8 cellular contexts compared by ENCODE assay signal in genomic region chr1:204565617-204566582, GRCh38. TPM values are rescaled to one million over a fixed set of nuclear protein-coding genes. Genes with fewer than 3 reads are reported as not detected.
DNase-seq lines count a peak whose midpoint lies in the region; ATAC-seq and TF ChIP-seq lines count a peak whose summit lies in the region.

No MANE protein-coding gene starts in this region.

- peak; percentile 53 for ATAC-seq in GM18870 (IDR thresholded peaks at IDR 0.05; ENCODE audit: unreplicated experiment)

- CTCF ChIA-PET in activated naive CD4-positive, alpha-beta T cell treated with anti-CD3 and anti-CD28 coated beads, Interleukin-2, amount 10 ng/mL, durations not matched to agents 7 days and 5 days (lab: Charles Lee), result interaction anchor here (0.7 to 7.3 kb wide), 37 partner anchors 8 to 376 kb away, joined by 3 to 148 read pairs (median 5); partner anchors contain the start of genes MDM4 and PIK3C2B

- no peaks in the 10 kb centered on the region for H3K36me3 ChIP-seq in prostate gland

- WGBS in prostate gland, result 20% methylated on average over 13 of the region's 13 CpGs

- H3K27ac Mint-ChIP-seq in activated naive CD4-positive, alpha-beta T cell treated with anti-CD3 and anti-CD28 coated beads, Interleukin-2, amount 10 ng/mL, durations not matched to agents 7 days and 5 days, result peak overlapping the region; percentile 89

- H3K27me3 ChIP-seq in prostate gland (replicated peaks; ENCODE audit: insufficient read depth), result no peaks in the 10 kb centered on the region

- H3K4me1 Mint-ChIP-seq in activated naive CD4-positive, alpha-beta T cell treated with anti-CD3 and anti-CD28 coated beads, Interleukin-2, amount 10 ng/mL, durations not matched to agents 7 days and 5 days, result peaks cover 75% of the 10 kb centered on the region

- no peaks in the 10 kb centered on the region for H3K4me1 ChIP-seq in prostate gland (replicated peaks)

- DNase-seq in AG08395 (ENCODE audit: low spot score) (peak; percentile 93), MV-4-11 (lab: John Stamatoyannopoulos, UW) (peak; percentile 52), SHP77 treated with DMSO at 0.1 percent for 48 hours (lab: John Stamatoyannopoulos, UW) (peak; percentile 78), glomerular endothelial cell (ENCODE audit: extremely low read depth, low read depth, low spot score) (peak; percentile 44), prostate gland (ENCODE audit: low spot score) (peak; percentile 39), GOT3 (lab: John Stamatoyannopoulos, UW) (no peak)
- peak; percentile 73 for DNase-seq in activated naive CD4-positive, alpha-beta T cell treated with anti-CD3 and anti-CD28 coated beads, Interleukin-2, amount 10 ng/mL, durations not matched to agents 7 days and 5 days

- H3K9me3 Mint-ChIP-seq in activated naive CD4-positive, alpha-beta T cell treated with anti-CD3 and anti-CD28 coated beads, Interleukin-2, amount 10 ng/mL, durations not matched to agents 7 days and 5 days, result no peaks in the 10 kb centered on the region

- no peaks in the 10 kb centered on the region for H3K9me3 ChIP-seq in prostate gland

- TF ChIP-seq CTCF in prostate gland (IDR thresholded peaks at IDR 0.05), result peak in 3 of 4 experiments; percentile 59 to 71 (median 63)

- peaks cover 45% of the 10 kb centered on the region for H3K36me3 Mint-ChIP-seq in activated naive CD4-positive, alpha-beta T cell treated with anti-CD3 and anti-CD28 coated beads, Interleukin-2, amount 10 ng/mL, durations not matched to agents 7 days and 5 days

- no peak overlapping the region for H3K4me3 Mint-ChIP-seq in activated naive CD4-positive, alpha-beta T cell treated with anti-CD3 and anti-CD28 coated beads, Interleukin-2, amount 10 ng/mL, durations not matched to agents 7 days and 5 days

- no peak for TF ChIP-seq POLR2A in prostate gland (IDR thresholded peaks at IDR 0.05)

- H3K4me3 ChIP-seq in prostate gland, result no peak overlapping the region

- no peak overlapping the region for H3K27ac ChIP-seq in prostate gland

- intact Hi-C loops in prostate gland (cut with DNase I), result loop anchor here (2.0 to 5.0 kb wide), 2 partner anchors 241 to 376 kb away; no protein-coding TSS in a partner anchor

- H3K27me3 Mint-ChIP-seq in activated naive CD4-positive, alpha-beta T cell treated with anti-CD3 and anti-CD28 coated beads, Interleukin-2, amount 10 ng/mL, durations not matched to agents 7 days and 5 days, result no peaks in the 10 kb centered on the region

RNA-seq across cellular contexts. Expression of gene MDM4, which starts 49.7 kb away (rescaled TPM):
- total RNA-seq in glomerular endothelial cell, result 6.7 and 28.9 TPM in 2 replicates
- 10 to 100 TPM; 38.0 to 66.9 TPM for total RNA-seq in prostate gland
